Comparison of ENCODE assay signal across 1 cellular context in genomic region chr6:31686483-31686882, GRCh38.
TF ChIP-seq lines count a peak whose summit lies in the region.

No MANE protein-coding gene starts in this region.

TF ChIP-seq in K562, 482 proteins besides CTCF, POLR2A, EP300 and RAD21 (continued from another document and continues in another):
- no peak for TF ChIP-seq CHD7 (IDR thresholded peaks at IDR 0.05; ENCODE audit: low read depth, low read length)
- TF ChIP-seq MCM5 (IDR thresholded peaks at IDR 0.05; ENCODE audit: low read depth): no peak
- peak; percentile 76; the same call in 1 of the 2 replicates for TF ChIP-seq POLR2AphosphoS5 (IDR thresholded peaks at IDR 0.05; ENCODE audit: control insufficient read depth, insufficient read depth, low read depth, low read length)
- no peak for TF ChIP-seq ZNF217 (CRISPR knock-in tag; IDR thresholded peaks at IDR 0.05)
- TF ChIP-seq SMAD1 (IDR thresholded peaks at IDR 0.05; ENCODE audit: low read depth, low read length, partially characterized antibody): no peak
- TF ChIP-seq ZNF699 (CRISPR knock-in tag; IDR thresholded peaks at IDR 0.05; ENCODE audit: insufficient replicate concordance): no peak
- no peak for TF ChIP-seq TAF7 (tag; IDR thresholded peaks at IDR 0.05)
- TF ChIP-seq ZNF3 (CRISPR knock-in tag; IDR thresholded peaks at IDR 0.05): no peak
- no peak; the same call in 1 of the 2 replicates for TF ChIP-seq CXXC5 (CRISPR knock-in tag; IDR thresholded peaks at IDR 0.05)
- TF ChIP-seq EZH2 (IDR thresholded peaks at IDR 0.05; ENCODE audit: borderline replicate concordance, low read depth, low read length): no peak
- TF ChIP-seq SOX6 (IDR thresholded peaks at IDR 0.05): no peak
- TF ChIP-seq EP400 (IDR thresholded peaks at IDR 0.05): no peak
- peak; percentile 68; the same call in 1 of the 2 replicates for TF ChIP-seq ZBTB7A (IDR thresholded peaks at IDR 0.05; ENCODE audit: borderline replicate concordance, control insufficient read depth, low read depth, low read length)
- TF ChIP-seq, protein P1, sequence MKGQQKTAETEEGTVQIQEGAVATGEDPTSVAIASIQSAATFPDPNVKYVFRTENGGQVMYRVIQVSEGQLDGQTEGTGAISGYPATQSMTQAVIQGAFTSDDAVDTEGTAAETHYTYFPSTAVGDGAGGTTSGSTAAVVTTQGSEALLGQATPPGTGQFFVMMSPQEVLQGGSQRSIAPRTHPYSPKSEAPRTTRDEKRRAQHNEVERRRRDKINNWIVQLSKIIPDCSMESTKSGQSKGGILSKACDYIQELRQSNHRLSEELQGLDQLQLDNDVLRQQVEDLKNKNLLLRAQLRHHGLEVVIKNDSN (CRISPR knock-in tag; IDR thresholded peaks at IDR 0.05): 0 out of 2 replicates have a peak, but pooled peaks have one; percentile 29
- TF ChIP-seq KLF10 (CRISPR knock-in tag; IDR thresholded peaks at IDR 0.05): no peak
- TF ChIP-seq FOXJ2 (tag; IDR thresholded peaks at IDR 0.05): no peak
- TF ChIP-seq HBP1 (CRISPR knock-in tag; IDR thresholded peaks at IDR 0.05): peak; percentile 45; the same call in 1 of the 2 replicates
- TF ChIP-seq PHF21A (IDR thresholded peaks at IDR 0.05; ENCODE audit: borderline replicate concordance, low read depth): peak; percentile 32; the same call in 1 of the 2 replicates
- no peak for TF ChIP-seq ZNF586 (CRISPR knock-in tag; conservative IDR thresholded peaks at IDR 0.05)
- TF ChIP-seq POLR2AphosphoS2 (IDR thresholded peaks at IDR 0.05; ENCODE audit: low read length): no peak
- TF ChIP-seq, protein P2, sequence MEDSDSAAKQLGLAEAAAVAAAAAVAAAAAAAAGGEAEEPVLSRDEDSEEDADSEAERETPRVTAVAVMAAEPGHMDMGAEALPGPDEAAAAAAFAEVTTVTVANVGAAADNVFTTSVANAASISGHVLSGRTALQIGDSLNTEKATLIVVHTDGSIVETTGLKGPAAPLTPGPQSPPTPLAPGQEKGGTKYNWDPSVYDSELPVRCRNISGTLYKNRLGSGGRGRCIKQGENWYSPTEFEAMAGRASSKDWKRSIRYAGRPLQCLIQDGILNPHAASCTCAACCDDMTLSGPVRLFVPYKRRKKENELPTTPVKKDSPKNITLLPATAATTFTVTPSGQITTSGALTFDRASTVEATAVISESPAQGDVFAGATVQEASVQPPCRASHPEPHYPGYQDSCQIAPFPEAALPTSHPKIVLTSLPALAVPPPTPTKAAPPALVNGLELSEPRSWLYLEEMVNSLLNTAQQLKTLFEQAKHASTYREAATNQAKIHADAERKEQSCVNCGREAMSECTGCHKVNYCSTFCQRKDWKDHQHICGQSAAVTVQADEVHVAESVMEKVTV (CRISPR knock-in tag; IDR thresholded peaks at IDR 0.05): 0 out of 2 replicates have a peak, but pooled peaks have one; percentile 11
- no peak for TF ChIP-seq MTA1 (IDR thresholded peaks at IDR 0.05; ENCODE audit: borderline replicate concordance)
- TF ChIP-seq ZFPM2 (CRISPR knock-in tag; IDR thresholded peaks at IDR 0.05): no peak
- TF ChIP-seq ZNF282 (CRISPR knock-in tag; IDR thresholded peaks at IDR 0.05): no peak
- no peak for TF ChIP-seq CCAR2 (IDR thresholded peaks at IDR 0.05; ENCODE audit: low read depth, low read length)
- TF ChIP-seq, protein P3, sequence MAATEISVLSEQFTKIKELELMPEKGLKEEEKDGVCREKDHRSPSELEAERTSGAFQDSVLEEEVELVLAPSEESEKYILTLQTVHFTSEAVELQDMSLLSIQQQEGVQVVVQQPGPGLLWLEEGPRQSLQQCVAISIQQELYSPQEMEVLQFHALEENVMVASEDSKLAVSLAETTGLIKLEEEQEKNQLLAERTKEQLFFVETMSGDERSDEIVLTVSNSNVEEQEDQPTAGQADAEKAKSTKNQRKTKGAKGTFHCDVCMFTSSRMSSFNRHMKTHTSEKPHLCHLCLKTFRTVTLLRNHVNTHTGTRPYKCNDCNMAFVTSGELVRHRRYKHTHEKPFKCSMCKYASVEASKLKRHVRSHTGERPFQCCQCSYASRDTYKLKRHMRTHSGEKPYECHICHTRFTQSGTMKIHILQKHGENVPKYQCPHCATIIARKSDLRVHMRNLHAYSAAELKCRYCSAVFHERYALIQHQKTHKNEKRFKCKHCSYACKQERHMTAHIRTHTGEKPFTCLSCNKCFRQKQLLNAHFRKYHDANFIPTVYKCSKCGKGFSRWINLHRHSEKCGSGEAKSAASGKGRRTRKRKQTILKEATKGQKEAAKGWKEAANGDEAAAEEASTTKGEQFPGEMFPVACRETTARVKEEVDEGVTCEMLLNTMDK (IDR thresholded peaks at IDR 0.05; ENCODE audit: borderline replicate concordance, insufficient read depth, low read depth, low read length, poor library complexity, severe bottlenecking): no peak
- TF ChIP-seq ZNF431 (CRISPR knock-in tag; IDR thresholded peaks at IDR 0.05): no peak
- no peak for TF ChIP-seq ETV1 (tag; conservative IDR thresholded peaks at IDR 0.05; ENCODE audit: low read depth)
- TF ChIP-seq MITF (IDR thresholded peaks at IDR 0.05): no peak
- TF ChIP-seq, protein P4, sequence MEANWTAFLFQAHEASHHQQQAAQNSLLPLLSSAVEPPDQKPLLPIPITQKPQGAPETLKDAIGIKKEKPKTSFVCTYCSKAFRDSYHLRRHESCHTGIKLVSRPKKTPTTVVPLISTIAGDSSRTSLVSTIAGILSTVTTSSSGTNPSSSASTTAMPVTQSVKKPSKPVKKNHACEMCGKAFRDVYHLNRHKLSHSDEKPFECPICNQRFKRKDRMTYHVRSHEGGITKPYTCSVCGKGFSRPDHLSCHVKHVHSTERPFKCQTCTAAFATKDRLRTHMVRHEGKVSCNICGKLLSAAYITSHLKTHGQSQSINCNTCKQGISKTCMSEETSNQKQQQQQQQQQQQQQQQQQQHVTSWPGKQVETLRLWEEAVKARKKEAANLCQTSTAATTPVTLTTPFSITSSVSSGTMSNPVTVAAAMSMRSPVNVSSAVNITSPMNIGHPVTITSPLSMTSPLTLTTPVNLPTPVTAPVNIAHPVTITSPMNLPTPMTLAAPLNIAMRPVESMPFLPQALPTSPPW (CRISPR knock-in tag; IDR thresholded peaks at IDR 0.05): peak; percentile 61
- TF ChIP-seq KDM1A (IDR thresholded peaks at IDR 0.05): peak in 1 of 2 experiments; percentile 35; a peak in 1 of 4 replicates
- no peak for TF ChIP-seq RFX1 (IDR thresholded peaks at IDR 0.05)
- peak; percentile 54 for TF ChIP-seq CBFA2T2 (conservative IDR thresholded peaks at IDR 0.05)
- peak; percentile 47; the same call in 1 of the 2 replicates for TF ChIP-seq FOXK1 (CRISPR knock-in tag; IDR thresholded peaks at IDR 0.05; ENCODE audit: borderline replicate concordance)
- no peak for TF ChIP-seq ZNF280B (CRISPR knock-in tag; IDR thresholded peaks at IDR 0.05)
- TF ChIP-seq KDM4B (IDR thresholded peaks at IDR 0.05; ENCODE audit: borderline replicate concordance in 2 of 2, low read depth in 1 of 2): no peak
- TF ChIP-seq TFAP4 (CRISPR knock-in tag; IDR thresholded peaks at IDR 0.05; ENCODE audit: borderline replicate concordance): 0 out of 2 replicates have a peak, but pooled peaks have one; percentile 6
